ENCODE assay signal across 25 cellular contexts in the genomic region with DNA sequence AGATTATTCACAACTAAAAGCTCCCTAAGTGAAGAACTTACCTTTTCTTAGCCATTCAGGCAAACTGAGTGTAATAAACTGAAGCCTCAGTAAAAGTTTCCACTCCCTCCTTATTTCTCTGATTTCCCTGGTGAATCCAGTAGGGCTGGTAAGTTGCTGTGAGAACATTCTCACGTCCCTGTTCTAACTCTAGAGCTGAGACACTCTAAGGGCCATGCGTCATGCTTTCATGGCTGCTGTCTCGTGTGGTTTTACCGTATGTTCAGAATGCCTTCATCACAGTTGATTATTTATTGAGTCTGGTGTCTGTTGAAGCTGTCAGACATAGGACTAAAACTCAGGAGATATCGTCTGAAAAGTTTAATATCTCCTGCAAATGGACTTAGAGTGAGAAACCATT. TPM values are rescaled to one million over a fixed set of nuclear protein-coding genes. Genes with fewer than 3 reads are reported as not detected.
"Had no signal": no experiment of that assay in that cellular context is flagged by ENCODE, and none has a peak within 500 bp of the region (broad histone marks: within the 10 kb centered on the region; RNA-seq: fewer than 3 reads in every experiment).

No MANE protein-coding gene starts in this region.

- H3K4me2 ChIP-seq: KMS-11 had no signal

- H3K4me3 Mint-ChIP-seq: T-cell had no signal

- H3K36me3 ChIP-seq: SJCRH30 had no signal

- H3K36me3 Mint-ChIP-seq: T-cell had no signal

- ATAC-seq: Panc1, PC-3, SK-N-SH treated with all-trans-retinoic acid at 6 μM for 48 hours, T-cell had no signal

- H3K27ac Mint-ChIP-seq: T-cell had no signal

- H3K9ac ChIP-seq: KMS-11 had no signal

- H3K4me3 ChIP-seq: SJCRH30 had no signal

- DNase-seq: Kasumi-1, MM.1S, NCI-H1092 treated with DMSO at 0.1 percent for 48 hours, NCI-H1436, NCI-H187, NCI-H2029, NCI-H2081 treated with DMSO at 0.1 percent for 48 hours, NCI-H2171, NCI-H226, NCI-H446, NCI-H510A, NCI-H524 treated with DMSO at 0.1 percent for 48 hours, NCI-H69, NCI-H774, PC-3, SHP77 treated with DMSO at 0.1 percent for 48 hours, SJCRH30, T-cell had no signal

- H3K9me3 ChIP-seq: SJCRH30 had no signal

- H3K27ac ChIP-seq: KMS-11, RWPE1, SJCRH30 had no signal

- H3K9me3 Mint-ChIP-seq: T-cell had no signal

RNA-seq across cellular contexts. Expression of a gene that starts 1.3 kb away (rescaled TPM):
- total RNA-seq: HT-29, M059J, OCI-LY7, PC-3, SJCRH30, T-cell had no signal

RNA-seq across cellular contexts. Expression of a gene that starts 47.4 kb away (rescaled TPM):
- total RNA-seq: M059J, OCI-LY7, PC-3, T-cell had no signal

RNA-seq across cellular contexts. Expression of a gene that starts 50.6 kb away (rescaled TPM):
- total RNA-seq: OCI-LY7, SJCRH30, T-cell had no signal
